Comparison of ENCODE assay signal across 1 cellular context in genomic region chr20:39019805-39020325, GRCh38.
TF ChIP-seq lines count a peak whose summit lies in the region.

No MANE protein-coding gene starts in this region.

TF ChIP-seq in GM12878, 131 proteins besides CTCF, POLR2A, EP300 and RAD21 (continued from another document):
- TF ChIP-seq ZNF687 (IDR thresholded peaks at IDR 0.05) (0 out of 2 replicates have a peak, but pooled peaks have one; percentile 55), MYC (IDR thresholded peaks at IDR 0.05; ENCODE audit: insufficient read depth, insufficient read length, insufficient replicate concordance, low read length, severe bottlenecking) (no peak), PML (IDR thresholded peaks at IDR 0.05; ENCODE audit: low read length) (peak; percentile 29; the same call in 1 of the 2 replicates), ZNF24 (IDR thresholded peaks at IDR 0.05) (0 out of 2 replicates have a peak, but pooled peaks have one; percentile 18), ZNF207 (IDR thresholded peaks at IDR 0.05; ENCODE audit: borderline replicate concordance) (no peak), SMAD1 (IDR thresholded peaks at IDR 0.05; ENCODE audit: low read depth, partially characterized antibody) (no peak), CHD2 (IDR thresholded peaks at IDR 0.05; ENCODE audit: borderline replicate concordance, low read depth, low read length) (peak; percentile 32; the same call in 1 of the 2 replicates), SPI1 (IDR thresholded peaks at IDR 0.05; ENCODE audit: borderline replicate concordance, insufficient read depth, low read depth, low read length) (peak; percentile 50), GATAD2B (conservative IDR thresholded peaks at IDR 0.05; ENCODE audit: low read depth) (0 out of 2 replicates have a peak, but pooled peaks have one; percentile 59), ATF2 (IDR thresholded peaks at IDR 0.05; ENCODE audit: low read length) (peak; percentile 91), IRF5 (IDR thresholded peaks at IDR 0.05; ENCODE audit: borderline replicate concordance) (no peak), CHD4 (IDR thresholded peaks at IDR 0.05) (0 out of 2 replicates have a peak, but pooled peaks have one; percentile 15), BMI1 (IDR thresholded peaks at IDR 0.05; ENCODE audit: borderline replicate concordance) (peak; percentile 70), PKNOX1 (IDR thresholded peaks at IDR 0.05) (peak; percentile 74), ZZZ3 (IDR thresholded peaks at IDR 0.05; ENCODE audit: control insufficient read depth, insufficient read length, low read depth) (no peak), NBN (IDR thresholded peaks at IDR 0.05) (peak; percentile 96), ATF3 (IDR thresholded peaks at IDR 0.05; ENCODE audit: borderline replicate concordance, extremely low read depth, low read depth, low read length) (no peak), SMARCA5 (IDR thresholded peaks at IDR 0.05) (0 out of 2 replicates have a peak, but pooled peaks have one; percentile 56), BACH1 (IDR thresholded peaks at IDR 0.05; ENCODE audit: borderline replicate concordance) (no peak; the same call in 1 of the 2 replicates), ZNF217 (IDR thresholded peaks at IDR 0.05) (peak; percentile 65; the same call in 1 of the 2 replicates), PAX8 (IDR thresholded peaks at IDR 0.05) (no peak), RB1 (IDR thresholded peaks at IDR 0.05; ENCODE audit: borderline replicate concordance) (no peak), CREM (IDR thresholded peaks at IDR 0.05; ENCODE audit: low read depth) (peak; percentile 85), RUNX3 (IDR thresholded peaks at IDR 0.05; ENCODE audit: low read length) (peak; percentile 95), FOXK2 (IDR thresholded peaks at IDR 0.05) (no peak), MEF2B (IDR thresholded peaks at IDR 0.05; ENCODE audit: partially characterized antibody, poor library complexity, severe bottlenecking) (peak; percentile 76), ZSCAN29 (IDR thresholded peaks at IDR 0.05) (no peak), SIX5 (IDR thresholded peaks at IDR 0.05; ENCODE audit: low read depth, low read length, severe bottlenecking) (no peak), NR2F1 (conservative IDR thresholded peaks at IDR 0.05) (peak; percentile 94), TARDBP (IDR thresholded peaks at IDR 0.05; ENCODE audit: borderline replicate concordance) (no peak), JUND (IDR thresholded peaks at IDR 0.05; ENCODE audit: low read depth, low read length) (0 out of 2 replicates have a peak, but pooled peaks have one; percentile 17), ATF7 (IDR thresholded peaks at IDR 0.05; ENCODE audit: low read depth) (peak; percentile 95), IKZF1 (conservative IDR thresholded peaks at IDR 0.05) (peak; percentile 69), CBX5 (IDR thresholded peaks at IDR 0.05; ENCODE audit: low read depth) (peak; percentile 91; the same call in 1 of the 2 replicates), POU2F2 (IDR thresholded peaks at IDR 0.05; ENCODE audit: borderline replicate concordance, low read depth, low read length) (peak; percentile 54; the same call in 1 of the 3 replicates), ZBTB11 (CRISPR knock-in tag; IDR thresholded peaks at IDR 0.05) (no peak), JUNB (IDR thresholded peaks at IDR 0.05) (peak; percentile 91)
